In the genomic region with DNA sequence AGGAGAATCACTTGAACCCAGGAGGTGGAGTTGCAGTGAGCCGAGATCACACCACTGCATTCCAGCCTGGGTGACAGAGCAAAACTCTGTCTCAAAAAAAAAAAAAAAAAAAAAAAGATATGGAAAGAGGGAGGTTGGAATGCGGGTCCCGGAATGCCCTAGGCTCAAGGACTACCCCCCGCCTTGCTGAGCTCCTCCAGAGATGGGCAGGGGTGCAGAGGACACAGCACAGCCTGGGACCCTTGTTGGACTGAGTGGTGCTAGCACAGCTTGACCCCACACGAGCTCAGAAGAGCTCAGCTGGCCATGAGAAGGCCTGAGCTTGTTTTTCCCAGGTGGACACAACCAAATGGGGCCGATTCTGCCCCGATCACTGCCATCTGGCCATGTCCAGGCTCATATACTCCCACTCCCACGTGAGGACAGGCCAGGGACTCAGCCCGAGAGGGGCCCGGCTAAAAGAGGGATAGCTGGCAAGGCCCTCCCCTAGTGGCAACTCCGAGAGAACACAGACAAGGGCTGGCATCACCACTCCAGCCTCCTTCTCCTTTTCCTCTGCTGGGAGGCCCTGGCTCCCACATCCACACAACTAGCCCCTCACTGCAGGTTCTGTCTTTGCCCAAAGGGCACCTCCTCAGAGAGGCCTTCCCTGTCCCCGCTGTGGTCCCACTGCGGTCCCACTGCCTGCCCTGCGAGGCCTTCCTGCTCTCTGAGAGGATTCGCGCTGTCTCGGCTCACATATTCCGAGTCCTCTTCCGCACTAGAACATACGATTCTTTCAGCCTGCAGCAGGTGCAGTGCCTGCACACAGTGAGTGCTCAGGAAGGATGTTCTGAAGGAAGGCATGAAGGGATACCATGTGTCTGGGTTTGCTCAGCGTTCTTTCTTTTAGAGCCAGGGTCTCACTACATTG, we compare ENCODE assay signal across 1 cellular context.
TF ChIP-seq lines count a peak whose summit lies in the region.

No MANE protein-coding gene starts in this region.

TF ChIP-seq in HepG2, 621 proteins besides CTCF, POLR2A, EP300 and RAD21:
- TF ChIP-seq ZNF230 (CRISPR knock-in tag; IDR thresholded peaks at IDR 0.05) (no peak), ZNF460 (CRISPR knock-in tag; IDR thresholded peaks at IDR 0.05; ENCODE audit: borderline replicate concordance) (peak; percentile 5; the same call in 1 of the 2 replicates), ZNF724P (CRISPR knock-in tag; IDR thresholded peaks at IDR 0.05; ENCODE audit: borderline replicate concordance) (no peak), ZFX (CRISPR knock-in tag; IDR thresholded peaks at IDR 0.05; ENCODE audit: low read depth) (0 out of 2 replicates have a peak, but pooled peaks have one; percentile 8), NFE2L1 (CRISPR knock-in tag; IDR thresholded peaks at IDR 0.05; ENCODE audit: borderline replicate concordance) (0 out of 2 replicates have a peak, but pooled peaks have one; percentile 52), HNRNPL (IDR thresholded peaks at IDR 0.05; ENCODE audit: low read depth, low read length) (0 out of 2 replicates have a peak, but pooled peaks have one; percentile 59), JUN (CRISPR knock-in tag; IDR thresholded peaks at IDR 0.05) (no peak), ZNF343 (CRISPR knock-in tag; IDR thresholded peaks at IDR 0.05) (0 out of 2 replicates have a peak, but pooled peaks have one; percentile 36)
- TF ChIP-seq, protein P1, sequence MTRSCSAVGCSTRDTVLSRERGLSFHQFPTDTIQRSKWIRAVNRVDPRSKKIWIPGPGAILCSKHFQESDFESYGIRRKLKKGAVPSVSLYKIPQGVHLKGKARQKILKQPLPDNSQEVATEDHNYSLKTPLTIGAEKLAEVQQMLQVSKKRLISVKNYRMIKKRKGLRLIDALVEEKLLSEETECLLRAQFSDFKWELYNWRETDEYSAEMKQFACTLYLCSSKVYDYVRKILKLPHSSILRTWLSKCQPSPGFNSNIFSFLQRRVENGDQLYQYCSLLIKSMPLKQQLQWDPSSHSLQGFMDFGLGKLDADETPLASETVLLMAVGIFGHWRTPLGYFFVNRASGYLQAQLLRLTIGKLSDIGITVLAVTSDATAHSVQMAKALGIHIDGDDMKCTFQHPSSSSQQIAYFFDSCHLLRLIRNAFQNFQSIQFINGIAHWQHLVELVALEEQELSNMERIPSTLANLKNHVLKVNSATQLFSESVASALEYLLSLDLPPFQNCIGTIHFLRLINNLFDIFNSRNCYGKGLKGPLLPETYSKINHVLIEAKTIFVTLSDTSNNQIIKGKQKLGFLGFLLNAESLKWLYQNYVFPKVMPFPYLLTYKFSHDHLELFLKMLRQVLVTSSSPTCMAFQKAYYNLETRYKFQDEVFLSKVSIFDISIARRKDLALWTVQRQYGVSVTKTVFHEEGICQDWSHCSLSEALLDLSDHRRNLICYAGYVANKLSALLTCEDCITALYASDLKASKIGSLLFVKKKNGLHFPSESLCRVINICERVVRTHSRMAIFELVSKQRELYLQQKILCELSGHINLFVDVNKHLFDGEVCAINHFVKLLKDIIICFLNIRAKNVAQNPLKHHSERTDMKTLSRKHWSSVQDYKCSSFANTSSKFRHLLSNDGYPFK (CRISPR knock-in tag; IDR thresholded peaks at IDR 0.05; ENCODE audit: borderline replicate concordance): peak; percentile 36; the same call in 1 of the 2 replicates
- TF ChIP-seq, protein P2, sequence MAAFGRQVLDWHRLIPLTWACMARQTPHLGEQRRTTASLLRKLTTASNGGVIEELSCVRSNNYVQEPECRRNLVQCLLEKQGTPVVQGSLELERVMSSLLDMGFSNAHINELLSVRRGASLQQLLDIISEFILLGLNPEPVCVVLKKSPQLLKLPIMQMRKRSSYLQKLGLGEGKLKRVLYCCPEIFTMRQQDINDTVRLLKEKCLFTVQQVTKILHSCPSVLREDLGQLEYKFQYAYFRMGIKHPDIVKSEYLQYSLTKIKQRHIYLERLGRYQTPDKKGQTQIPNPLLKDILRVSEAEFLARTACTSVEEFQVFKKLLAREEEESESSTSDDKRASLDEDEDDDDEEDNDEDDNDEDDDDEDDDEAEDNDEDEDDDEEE (CRISPR knock-in tag; IDR thresholded peaks at IDR 0.05): peak; percentile 45; the same call in 1 of the 2 replicates
- TF ChIP-seq, protein P3, sequence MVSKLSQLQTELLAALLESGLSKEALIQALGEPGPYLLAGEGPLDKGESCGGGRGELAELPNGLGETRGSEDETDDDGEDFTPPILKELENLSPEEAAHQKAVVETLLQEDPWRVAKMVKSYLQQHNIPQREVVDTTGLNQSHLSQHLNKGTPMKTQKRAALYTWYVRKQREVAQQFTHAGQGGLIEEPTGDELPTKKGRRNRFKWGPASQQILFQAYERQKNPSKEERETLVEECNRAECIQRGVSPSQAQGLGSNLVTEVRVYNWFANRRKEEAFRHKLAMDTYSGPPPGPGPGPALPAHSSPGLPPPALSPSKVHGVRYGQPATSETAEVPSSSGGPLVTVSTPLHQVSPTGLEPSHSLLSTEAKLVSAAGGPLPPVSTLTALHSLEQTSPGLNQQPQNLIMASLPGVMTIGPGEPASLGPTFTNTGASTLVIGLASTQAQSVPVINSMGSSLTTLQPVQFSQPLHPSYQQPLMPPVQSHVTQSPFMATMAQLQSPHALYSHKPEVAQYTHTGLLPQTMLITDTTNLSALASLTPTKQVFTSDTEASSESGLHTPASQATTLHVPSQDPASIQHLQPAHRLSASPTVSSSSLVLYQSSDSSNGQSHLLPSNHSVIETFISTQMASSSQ (IDR thresholded peaks at IDR 0.05; ENCODE audit: low read depth): no peak
- TF ChIP-seq, protein P3 (CRISPR knock-in tag; IDR thresholded peaks at IDR 0.05; ENCODE audit: borderline replicate concordance): peak; percentile 39; the same call in 1 of the 2 replicates
- TF ChIP-seq, protein P4, sequence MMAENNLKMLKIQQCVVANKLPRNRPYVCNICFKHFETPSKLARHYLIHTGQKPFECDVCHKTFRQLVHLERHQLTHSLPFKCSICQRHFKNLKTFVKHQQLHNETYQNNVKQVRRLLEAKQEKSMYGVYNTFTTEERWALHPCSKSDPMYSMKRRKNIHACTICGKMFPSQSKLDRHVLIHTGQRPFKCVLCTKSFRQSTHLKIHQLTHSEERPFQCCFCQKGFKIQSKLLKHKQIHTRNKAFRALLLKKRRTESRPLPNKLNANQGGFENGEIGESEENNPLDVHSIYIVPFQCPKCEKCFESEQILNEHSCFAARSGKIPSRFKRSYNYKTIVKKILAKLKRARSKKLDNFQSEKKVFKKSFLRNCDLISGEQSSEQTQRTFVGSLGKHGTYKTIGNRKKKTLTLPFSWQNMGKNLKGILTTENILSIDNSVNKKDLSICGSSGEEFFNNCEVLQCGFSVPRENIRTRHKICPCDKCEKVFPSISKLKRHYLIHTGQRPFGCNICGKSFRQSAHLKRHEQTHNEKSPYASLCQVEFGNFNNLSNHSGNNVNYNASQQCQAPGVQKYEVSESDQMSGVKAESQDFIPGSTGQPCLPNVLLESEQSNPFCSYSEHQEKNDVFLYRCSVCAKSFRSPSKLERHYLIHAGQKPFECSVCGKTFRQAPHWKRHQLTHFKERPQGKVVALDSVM (CRISPR knock-in tag; IDR thresholded peaks at IDR 0.05): peak; percentile 54; the same call in 1 of the 2 replicates
